In the genomic region with DNA sequence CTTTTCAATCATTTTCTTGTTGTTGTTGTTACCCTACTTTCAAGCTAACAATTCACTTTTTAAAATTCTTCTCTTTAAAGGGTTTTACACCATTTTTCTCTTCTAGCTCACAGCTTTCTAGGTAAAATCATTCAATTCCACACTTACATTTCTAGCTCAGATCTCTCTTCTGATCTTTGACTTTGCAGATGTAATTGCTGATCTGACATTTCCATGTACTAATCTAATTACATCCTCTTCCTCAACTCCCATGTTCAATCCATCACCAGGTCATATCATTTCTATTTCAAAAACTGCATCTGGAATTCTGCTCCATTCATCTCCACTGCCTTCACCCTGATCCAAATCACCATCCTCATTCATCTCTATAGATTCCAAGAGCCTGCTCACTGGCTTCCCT, we compare ENCODE assay signal across 21 cellular contexts. TPM values are rescaled to one million over a fixed set of nuclear protein-coding genes. Genes with fewer than 3 reads are reported as not detected.
DNase-seq lines count a peak whose midpoint lies in the region; ATAC-seq and TF ChIP-seq lines count a peak whose summit lies in the region.
"Had no signal": no experiment of that assay in that cellular context is flagged by ENCODE, and none has a peak within 500 bp of the region (broad histone marks: within the 10 kb centered on the region; RNA-seq: fewer than 3 reads in every experiment).

No MANE protein-coding gene starts in this region.

- H3K36me3 ChIP-seq in Panc1 (ENCODE audit: control insufficient read depth, insufficient read depth, low read length) (peaks cover 36% of the 10 kb centered on the region), hepatocyte (replicated peaks; ENCODE audit: insufficient read depth, low read depth) (no peaks in the 10 kb centered on the region)

- peaks cover 58% of the 10 kb centered on the region for H3K79me2 ChIP-seq in hepatocyte

- no peak overlapping the region for H2AFZ ChIP-seq in hepatocyte

- peaks cover 50% of the 10 kb centered on the region for H3K4me1 Mint-ChIP-seq in stimulated activated naive CD8-positive, alpha-beta T cell treated with anti-CD3 and anti-CD28 coated beads, Interleukin-15, Interleukin-2, amounts not matched to agents 100 ng/mL and 50 ng/mL, for 24 hours (ENCODE audit: low read depth)
- H3K4me1 Mint-ChIP-seq in stimulated activated naive CD8-positive, alpha-beta T cell treated with anti-CD3 and anti-CD28 coated beads, Interleukin-15, amount 100 ng/mL, for 72 hours: peaks cover 46% of the 10 kb centered on the region

- peak overlapping the region; percentile 37 for H3K27ac Mint-ChIP-seq in stimulated activated naive CD8-positive, alpha-beta T cell treated with anti-CD3 and anti-CD28 coated beads, Interleukin-15, Interleukin-2, amounts not matched to agents 100 ng/mL and 50 ng/mL, for 24 hours
- H3K27ac Mint-ChIP-seq in stimulated activated naive CD8-positive, alpha-beta T cell treated with anti-CD3 and anti-CD28 coated beads, Interleukin-15, amount 100 ng/mL, for 72 hours: no peak overlapping the region
- H3K27ac Mint-ChIP-seq: activated naive CD4-positive, alpha-beta T cell treated with anti-CD3 and anti-CD28 coated beads, Interleukin-2, amount 50 U/mL, for 72 hours had no signal

- H4K20me1 ChIP-seq in hepatocyte (ENCODE audit: insufficient read depth, poor library complexity, severe bottlenecking): peaks cover 8% of the 10 kb centered on the region

- H3K4me3 Mint-ChIP-seq in stimulated activated naive CD8-positive, alpha-beta T cell treated with anti-CD3 and anti-CD28 coated beads, Interleukin-15, Interleukin-2, amounts not matched to agents 100 ng/mL and 50 ng/mL, for 24 hours: no peak overlapping the region
- no peak overlapping the region for H3K4me3 Mint-ChIP-seq in stimulated activated naive CD8-positive, alpha-beta T cell treated with anti-CD3 and anti-CD28 coated beads, Interleukin-15, amount 100 ng/mL, for 72 hours

- CTCF ChIA-PET in Panc1 (lab: Charles Lee): interaction anchor here (1.1 kb wide), 1 partner anchor 14 kb away, joined by 3 read pairs; the partner anchor contains the start of gene C1orf52

- peak overlapping the region; percentile 78 for H3K4me2 ChIP-seq in hepatocyte
- H3K4me2 ChIP-seq: KMS-11 had no signal

- H3K27ac ChIP-seq in Panc1 (ENCODE audit: low read length) (peak overlapping the region; percentile 97), hepatocyte (peak overlapping the region; percentile 98)
- H3K27ac ChIP-seq: KMS-11, neutrophil, sigmoid colon, suprapubic skin had no signal

- POLR2A ChIA-PET in Panc1 (lab: Charles Lee): no interaction called here

- peaks cover 37% of the 10 kb centered on the region for H3K4me1 ChIP-seq in Panc1 (ENCODE audit: control insufficient read depth, insufficient read depth, low read length)
- H3K4me1 ChIP-seq in hepatocyte (ENCODE audit: insufficient read depth): peaks cover 23% of the 10 kb centered on the region

- TF ChIP-seq CTCF in Panc1 (IDR thresholded peaks at IDR 0.05) (no peak), hepatocyte (IDR thresholded peaks at IDR 0.05; ENCODE audit: poor library complexity) (no peak)

- in situ Hi-C loops in Panc1 (cut with HindIII; ENCODE audit: low pct_unique_long_range_greater_than_20kb, low sequenced_read_pairs): no loop called here

- no peaks in the 10 kb centered on the region for H3K27me3 Mint-ChIP-seq in stimulated activated naive CD8-positive, alpha-beta T cell treated with anti-CD3 and anti-CD28 coated beads, Interleukin-15, Interleukin-2, amounts not matched to agents 100 ng/mL and 50 ng/mL, for 24 hours
- H3K27me3 Mint-ChIP-seq in stimulated activated naive CD8-positive, alpha-beta T cell treated with anti-CD3 and anti-CD28 coated beads, Interleukin-15, amount 100 ng/mL, for 72 hours: no peaks in the 10 kb centered on the region

- intact Hi-C loops in Panc1 (cut with micrococcal nuclease; ENCODE audit: unreplicated experiment): no loop called here

- no peaks in the 10 kb centered on the region for H3K9me3 Mint-ChIP-seq in stimulated activated naive CD8-positive, alpha-beta T cell treated with anti-CD3 and anti-CD28 coated beads, Interleukin-15, Interleukin-2, amounts not matched to agents 100 ng/mL and 50 ng/mL, for 24 hours
- no peaks in the 10 kb centered on the region for H3K9me3 Mint-ChIP-seq in stimulated activated naive CD8-positive, alpha-beta T cell treated with anti-CD3 and anti-CD28 coated beads, Interleukin-15, amount 100 ng/mL, for 72 hours
- H3K9me3 Mint-ChIP-seq: activated naive CD4-positive, alpha-beta T cell treated with anti-CD3 and anti-CD28 coated beads, Interleukin-2, amount 50 U/mL, for 72 hours had no signal

- H3K27me3 ChIP-seq in Panc1 (ENCODE audit: control insufficient read depth, insufficient read depth, low read length): no peaks in the 10 kb centered on the region
- H3K27me3 ChIP-seq in hepatocyte: no peaks in the 10 kb centered on the region
- H3K27me3 ChIP-seq: neutrophil, sigmoid colon, suprapubic skin had no signal

- H3K9me3 ChIP-seq in Panc1 (ENCODE audit: control insufficient read depth, insufficient read depth, low read depth, low read length) (no peaks in the 10 kb centered on the region), hepatocyte (ENCODE audit: low read depth) (no peaks in the 10 kb centered on the region)
- H3K9me3 ChIP-seq: neutrophil, sigmoid colon, suprapubic skin had no signal

- BruUV-seq in Panc1 (replicated peaks; lab: Mats Ljungman, UMichigan): no TSS peak

- H3K4me3 ChIP-seq in Panc1 (ENCODE audit: low read depth in 2 of 2, low read length in 2 of 2) (peak overlapping the region in 1 of 2 experiments; percentile 88; a peak in 2 of 4 replicates), hepatocyte (no peak overlapping the region)
- H3K4me3 ChIP-seq: sigmoid colon had no signal

- no peak for DNase-seq in stimulated activated naive CD8-positive, alpha-beta T cell treated with anti-CD3 and anti-CD28 coated beads, Interleukin-15, amount 100 ng/mL, for 72 hours
- DNase-seq in Panc1 (ENCODE audit: low read depth, low spot score) (no peak), hepatocyte (ENCODE audit: low spot score) (no peak), cerebellar nuclear complex (lab: John Stamatoyannopoulos, UW) (no peak)
- DNase-seq in stimulated activated CD4-positive, alpha-beta T cell treated with anti-CD3 and anti-CD28 coated beads, Interleukin-4, amount 100 ng/mL, for 4 hours: no peak
- DNase-seq: effector CD4-positive, alpha-beta T cell; kidney; mesendoderm; NCI-H1105; NCI-H524 treated with DMSO at 0.1 percent for 48 hours; SIG-M5; sigmoid colon; stimulated activated CD4-positive, alpha-beta T cell treated with anti-CD3 and anti-CD28 coated beads, Interleukin-2, amount 100 ng/mL, for 24 hours had no signal

- H3K36me3 Mint-ChIP-seq in stimulated activated naive CD8-positive, alpha-beta T cell treated with anti-CD3 and anti-CD28 coated beads, Interleukin-15, Interleukin-2, amounts not matched to agents 100 ng/mL and 50 ng/mL, for 24 hours (ENCODE audit: low read depth): peaks cover 58% of the 10 kb centered on the region

- H3K9me2 ChIP-seq in hepatocyte (replicated peaks; ENCODE audit: insufficient read depth): no peaks in the 10 kb centered on the region

- ATAC-seq in stimulated activated naive CD8-positive, alpha-beta T cell treated with anti-CD3 and anti-CD28 coated beads, Interleukin-15, amount 100 ng/mL, for 72 hours: no peak
- ATAC-seq in Panc1 (no peak), GM18517 (IDR thresholded peaks at IDR 0.05; ENCODE audit: unreplicated experiment) (no peak), HG03139 (IDR thresholded peaks at IDR 0.05; ENCODE audit: unreplicated experiment) (no peak)
- ATAC-seq: activated CD4-positive, CD25-positive, alpha-beta regulatory T cell treated with anti-CD3 and anti-CD28 coated beads, Interleukin-2, amount 50 U/mL, for 24 hours; activated naive CD4-positive, alpha-beta T cell treated with anti-CD3 and anti-CD28 coated beads, Interleukin-2, amount 50 U/mL, for 72 hours had no signal

RNA-seq across cellular contexts. Expression of gene BCL10, which starts 3.0 kb away (rescaled TPM):
- total RNA-seq in Panc1 (2021; ENCODE audit: unreplicated experiment): 69.9 TPM
- 32.8 TPM for polyA plus RNA-seq in Panc1 (2012; ENCODE audit: insufficient read length)
- total RNA-seq in hepatocyte: 33.5 and 36.4 TPM in 2 replicates
- 25.9 and 28.7 TPM in 2 replicates for polyA plus RNA-seq in hepatocyte

RNA-seq across cellular contexts. Expression of gene C1orf52, which starts 13.9 kb away (rescaled TPM):
- total RNA-seq in Panc1 (2021; ENCODE audit: unreplicated experiment): 51.6 TPM
- 44.0 TPM for polyA plus RNA-seq in Panc1 (2012; ENCODE audit: insufficient read length)
- 27.2 and 30.1 TPM in 2 replicates for total RNA-seq in hepatocyte
- polyA plus RNA-seq in hepatocyte: 39.2 and 41.2 TPM in 2 replicates
